In the genomic region with DNA sequence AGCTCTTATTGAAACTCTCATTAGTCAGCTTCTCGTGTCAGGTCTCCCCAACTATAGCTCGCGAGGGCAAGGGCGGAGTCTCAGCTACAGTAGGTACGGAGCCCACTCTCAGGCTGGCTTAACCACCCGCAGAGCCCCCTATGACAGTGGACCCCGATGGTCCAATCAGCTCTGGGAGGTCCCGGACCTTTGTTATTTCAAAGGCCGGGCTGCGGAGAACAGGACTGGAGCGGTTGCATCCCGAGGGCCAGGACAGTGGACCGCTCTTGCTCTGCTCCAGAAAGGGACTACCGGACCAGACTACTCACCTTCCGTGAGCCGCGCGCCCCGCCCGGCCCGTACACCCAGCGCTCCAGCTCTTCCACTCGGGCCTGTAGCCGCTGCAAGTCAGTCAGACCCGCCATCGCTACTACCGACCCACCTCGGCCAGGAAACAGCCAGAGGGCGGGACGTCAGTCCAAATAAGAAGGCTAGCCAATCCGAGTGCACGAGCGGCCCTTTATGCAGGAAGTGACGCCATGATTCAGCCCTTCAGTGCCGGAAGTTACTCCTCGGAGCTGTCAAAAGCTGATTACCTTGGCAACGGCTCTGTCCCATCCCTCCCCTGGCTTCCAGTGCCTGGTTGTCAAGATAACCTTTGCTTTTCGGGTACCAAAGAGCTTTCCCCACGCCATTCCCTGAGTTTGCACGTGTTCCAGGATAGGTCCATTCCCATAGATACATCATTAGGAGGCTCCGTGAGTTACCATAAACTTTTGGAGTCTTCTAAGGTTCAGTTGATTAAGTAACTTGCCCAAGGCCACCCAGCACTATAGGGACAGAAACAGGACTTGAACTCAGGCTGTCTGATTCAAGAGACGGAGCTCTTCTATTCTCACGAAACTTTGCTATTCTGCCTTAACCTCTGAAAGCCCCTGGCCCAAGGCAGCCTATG, we compare ENCODE assay signal across 8 cellular contexts. TPM values are rescaled to one million over a fixed set of nuclear protein-coding genes. Genes with fewer than 3 reads are reported as not detected.
DNase-seq lines count a peak whose midpoint lies in the region; FAIRE-seq and TF ChIP-seq lines count a peak whose summit lies in the region.

A gene (minus strand): TSS at position 435 of the 934 bp plus-strand sequence. CDS start 31 bp downstream, at position 404.

- FAIRE-seq in frontal cortex (lab: Jason Lieb, UNC), result peak; percentile 10

- no peaks in the 10 kb centered on the region for H3K9me2 ChIP-seq in MM.1S (replicated peaks; ENCODE audit: insufficient read depth, low read length)

- peak within 1 kb of the TSS; percentile 94 for H2AFZ ChIP-seq in MM.1S (ENCODE audit: low read length)

- H3K4me1 ChIP-seq in HAP-1 (peaks cover 8% of the 10 kb centered on the region; the same call in 1 of the 2 replicates), MM.1S (ENCODE audit: low read length) (peaks cover 12% of the 10 kb centered on the region; the same call in 1 of the 2 replicates), SJCRH30 (no peaks in the 10 kb centered on the region; the same call in 1 of the 2 replicates), neutrophil (ENCODE audit: control insufficient read depth in 1 of 2, insufficient read depth in 1 of 2, low read depth in 1 of 2, low read length in 1 of 2) (peaks cover 20 to 22% of the 10 kb centered on the region in 2 experiments)

- peaks cover 23% of the 10 kb centered on the region for H3K79me2 ChIP-seq in MM.1S (ENCODE audit: low read length)

- peak within 1 kb of the TSS; percentile 80 for H3K9ac ChIP-seq in MM.1S (ENCODE audit: low read length)

- H3K27me3 ChIP-seq in HAP-1 (ENCODE audit: low read depth) (0 out of 2 replicates have a peak, but pooled peaks cover 2% of the 10 kb centered on the region), MM.1S (replicated peaks; ENCODE audit: insufficient read depth, low read length) (peaks cover 28% of the 10 kb centered on the region), SJCRH30 (no peaks in the 10 kb centered on the region), neutrophil (peaks cover 46% of the 10 kb centered on the region)

- no peak within 1 kb of the TSS for H3K27ac ChIP-seq in MM.1S (ENCODE audit: low read length)
- no peak within 1 kb of the TSS for H3K27ac ChIP-seq in SJCRH30
- H3K27ac ChIP-seq in neutrophil, result peak within 1 kb of the TSS; percentile 63
- peak within 1 kb of the TSS; percentile 53 for H3K27ac ChIP-seq in substantia nigra (ENCODE audit: low read depth, low read length, poor library complexity, severe bottlenecking)

- H3K4me2 ChIP-seq in MM.1S (ENCODE audit: low read depth, low read length), result peak within 1 kb of the TSS; percentile 89

- in situ Hi-C loops in G401 (cut with HindIII; ENCODE audit: low sequenced_read_pairs), result no loop called here
- in situ Hi-C loops in HAP-1 (cut with MboI; ENCODE audit: low sequenced_read_pairs), result no loop called here

- DNase-seq in G401 (ENCODE audit: low spot score) (peak; percentile 99), HAP-1 (ENCODE audit: low spot score in 2 of 2) (peak; percentile 95 to 96), MM.1S (peak; percentile 98), SJCRH30 (peak; percentile 91 to 93), frontal cortex (ENCODE audit: low spot score in 2 of 2) (peak; percentile 92 to 98), substantia nigra (lab: John Stamatoyannopoulos, UW) (peak; percentile 31 to 99 (median 88))
- peak; percentile 83 for DNase-seq in activated gamma-delta T cell treated with anti-CD3 and anti-CD28 coated beads, Interleukin-2, amount 50 U/mL, for 16 hours (ENCODE audit: low read depth)

- H3K9me3 ChIP-seq in HAP-1 (no peaks in the 10 kb centered on the region), MM.1S (replicated peaks; ENCODE audit: insufficient read depth, low read length) (no peaks in the 10 kb centered on the region), SJCRH30 (replicated peaks) (no peaks in the 10 kb centered on the region), neutrophil (no peaks in the 10 kb centered on the region)

- peak within 1 kb of the TSS; percentile 75 for H3K4me3 ChIP-seq in HAP-1
- H3K4me3 ChIP-seq in MM.1S (ENCODE audit: low read length), result peak within 1 kb of the TSS; percentile 74
- H3K4me3 ChIP-seq in SJCRH30, result peak within 1 kb of the TSS; percentile 67
- peak within 1 kb of the TSS; percentile 77 to 91 for H3K4me3 ChIP-seq in neutrophil (ENCODE audit: low read depth in 1 of 2, low read length in 1 of 2)

- H4K20me1 ChIP-seq in MM.1S (ENCODE audit: insufficient read depth, low read length), result no peaks in the 10 kb centered on the region

- no peak for TF ChIP-seq CTCF in MM.1S (IDR thresholded peaks at IDR 0.05; ENCODE audit: low read length)
- TF ChIP-seq CTCF in neutrophil (IDR thresholded peaks at IDR 0.05), result no peak

- H3F3A ChIP-seq in MM.1S (ENCODE audit: insufficient read depth, low read length), result no peaks in the 10 kb centered on the region

- peaks cover 14% of the 10 kb centered on the region for H3K36me3 ChIP-seq in HAP-1 (replicated peaks)
- H3K36me3 ChIP-seq in MM.1S (replicated peaks; ENCODE audit: insufficient read depth, low read length), result no peaks in the 10 kb centered on the region
- H3K36me3 ChIP-seq in SJCRH30, result no peaks in the 10 kb centered on the region
- H3K36me3 ChIP-seq in neutrophil, result peaks cover 35% of the 10 kb centered on the region

RNA-seq across cellular contexts. Expression of the gene that starts here (rescaled TPM):
- 105 and 160 TPM in 2 replicates for total RNA-seq in G401 (2014; rRNA removed; shearing (Covaris generic))
- 58.2 and 63.6 TPM in 2 replicates for total RNA-seq in SJCRH30 (2014; rRNA removed; shearing (Covaris generic))
- 165 TPM for total RNA-seq in frontal cortex

Comparison
In these comparisons a context has a peak if more than half of its experiments do, and no peak if none do; other contexts are left out.
1. H3K27ac ChIP-seq: peak in neutrophil (single experiment) and substantia nigra (single experiment); none in MM.1S (single experiment) and SJCRH30 (single experiment).
2. Peak in every context shown above with its lines, with median percentiles within 50 percentile points of each other: DNase-seq and H3K4me3 ChIP-seq.